ENCODE assay signal across 8 cellular contexts in the genomic region with DNA sequence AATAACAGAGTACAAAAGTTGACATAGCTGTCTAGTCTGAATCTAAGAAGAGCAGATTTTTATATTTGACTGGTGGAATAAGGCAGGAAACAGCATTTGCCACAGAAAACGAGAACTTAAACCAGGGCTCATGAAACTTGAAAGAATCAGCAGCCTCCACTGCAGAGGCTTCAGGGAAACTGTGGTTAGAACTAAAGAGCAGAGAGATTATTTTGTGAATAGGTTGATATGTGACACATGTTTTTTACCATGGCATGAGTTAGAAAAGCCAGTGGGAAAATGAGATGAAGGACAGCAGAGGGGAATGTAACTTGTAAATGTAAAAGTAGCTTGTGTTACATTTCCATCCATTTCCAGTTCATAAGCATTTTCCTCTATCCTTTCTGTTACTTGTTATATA.
DNase-seq lines count a peak whose midpoint lies in the region; ATAC-seq and TF ChIP-seq lines count a peak whose summit lies in the region.

No MANE protein-coding gene starts in this region.

- no peaks in the 10 kb centered on the region for H3K27me3 Mint-ChIP-seq in chondrocyte (ENCODE audit: low read depth)

- peaks cover 31% of the 10 kb centered on the region for H3K4me1 Mint-ChIP-seq in chondrocyte (ENCODE audit: low read depth)

- no peak for TF ChIP-seq CTCF in chondrocyte (IDR thresholded peaks at IDR 0.05)

- H3K4me3 Mint-ChIP-seq in chondrocyte (ENCODE audit: unreplicated experiment), result no peak overlapping the region

- H3K9me3 Mint-ChIP-seq in chondrocyte (ENCODE audit: low read depth), result no peaks in the 10 kb centered on the region

- DNase-seq in AML-193 (lab: John Stamatoyannopoulos, UW) (peak; percentile 27 to 50), SKM-1 (lab: John Stamatoyannopoulos, UW; ENCODE audit: unreplicated experiment) (peak; percentile 19), COLO668 (lab: John Stamatoyannopoulos, UW; ENCODE audit: unreplicated experiment) (no peak), left colon (no peak), chondrocyte (ENCODE audit: low spot score) (no peak)
- DNase-seq in activated CD4-positive, CD25-positive, alpha-beta regulatory T cell treated with anti-CD3 and anti-CD28 coated beads, Interleukin-2, amount 50 U/mL, for 72 hours, result no peak

- intact Hi-C loops in left colon (cut with DNase I, micrococcal nuclease), result no loop called here

- ATAC-seq in GM19043 (IDR thresholded peaks at IDR 0.05; ENCODE audit: low read depth, unreplicated experiment) (peak; percentile 60), HG03064 (IDR thresholded peaks at IDR 0.05; ENCODE audit: low read depth, unreplicated experiment) (peak; percentile 58), left colon (no peak)

- H3K27ac Mint-ChIP-seq in chondrocyte (ENCODE audit: unreplicated experiment), result no peak overlapping the region

- no peaks in the 10 kb centered on the region for H3K36me3 Mint-ChIP-seq in chondrocyte (ENCODE audit: low read depth)

Comparison
In these comparisons a context has a peak if more than half of its experiments do, and no peak if none do; other contexts are left out.
1. DNase-seq: peak in AML-193 (2 of 2) and SKM-1 (single experiment); none in COLO668 (single experiment), left colon (0 of 2), activated CD4-positive, CD25-positive, alpha-beta regulatory T cell treated with anti-CD3 and anti-CD28 coated beads, Interleukin-2, amount 50 U/mL, for 72 hours (single experiment) and chondrocyte (single experiment).